Comparison of ENCODE assay signal across 8 cellular contexts in genomic region chr11:110297082-110297725, GRCh38. TPM values are rescaled to one million over a fixed set of nuclear protein-coding genes. Genes with fewer than 3 reads are reported as not detected.
A peak's percentile ranks its signal among the peaks of the same experiment; 100 is the strongest.
DNase-seq lines count a peak whose midpoint lies in the region; ATAC-seq and TF ChIP-seq lines count a peak whose summit lies in the region.

No MANE protein-coding gene starts in this region.

- no peak for ATAC-seq in activated CD8-positive, alpha-beta memory T cell treated with anti-CD3 and anti-CD28 coated beads, Interleukin-2, amount 10 ng/mL, durations not matched to agents 7 days and 5 days
- no peak for ATAC-seq in activated naive CD8-positive, alpha-beta T cell treated with anti-CD3 and anti-CD28 coated beads, Interleukin-2, amount 10 ng/mL, durations not matched to agents 7 days and 5 days (ENCODE audit: low read depth)

- peak overlapping the region; percentile 64 for H3K4me3 Mint-ChIP-seq in activated CD8-positive, alpha-beta memory T cell treated with anti-CD3 and anti-CD28 coated beads, Interleukin-2, amount 10 ng/mL, durations not matched to agents 7 days and 5 days
- peak overlapping the region; percentile 64 for H3K4me3 Mint-ChIP-seq in activated naive CD8-positive, alpha-beta T cell treated with anti-CD3 and anti-CD28 coated beads, Interleukin-2, amount 10 ng/mL, durations not matched to agents 7 days and 5 days

- H3K27ac ChIP-seq in testis: peak overlapping the region; percentile 67 to 98

- peaks cover 31% of the 10 kb centered on the region for H3K4me1 Mint-ChIP-seq in activated CD8-positive, alpha-beta memory T cell treated with anti-CD3 and anti-CD28 coated beads, Interleukin-2, amount 10 ng/mL, durations not matched to agents 7 days and 5 days
- H3K4me1 Mint-ChIP-seq in activated naive CD8-positive, alpha-beta T cell treated with anti-CD3 and anti-CD28 coated beads, Interleukin-2, amount 10 ng/mL, durations not matched to agents 7 days and 5 days: peaks cover 27% of the 10 kb centered on the region

- H3K9me3 Mint-ChIP-seq in activated CD8-positive, alpha-beta memory T cell treated with anti-CD3 and anti-CD28 coated beads, Interleukin-2, amount 10 ng/mL, durations not matched to agents 7 days and 5 days (ENCODE audit: low read depth): no peaks in the 10 kb centered on the region
- no peaks in the 10 kb centered on the region for H3K9me3 Mint-ChIP-seq in activated naive CD8-positive, alpha-beta T cell treated with anti-CD3 and anti-CD28 coated beads, Interleukin-2, amount 10 ng/mL, durations not matched to agents 7 days and 5 days

- no peaks in the 10 kb centered on the region for H3K27me3 ChIP-seq in testis

- H3K4me3 ChIP-seq in testis: peak overlapping the region; percentile 84 to 92

- WGBS in testis, 2 donors: 37 to 40% methylated on average over 10 of the region's 10 CpGs

- H3K27ac Mint-ChIP-seq in activated CD8-positive, alpha-beta memory T cell treated with anti-CD3 and anti-CD28 coated beads, Interleukin-2, amount 10 ng/mL, durations not matched to agents 7 days and 5 days: peak overlapping the region; percentile 68
- H3K27ac Mint-ChIP-seq in activated naive CD8-positive, alpha-beta T cell treated with anti-CD3 and anti-CD28 coated beads, Interleukin-2, amount 10 ng/mL, durations not matched to agents 7 days and 5 days: peak overlapping the region; percentile 51

- no peak for DNase-seq in activated CD8-positive, alpha-beta memory T cell treated with anti-CD3 and anti-CD28 coated beads, Interleukin-2, amount 10 ng/mL, durations not matched to agents 7 days and 5 days
- DNase-seq in activated CD8-positive, alpha-beta memory T cell treated with anti-CD3 and anti-CD28 coated beads, Interleukin-2, amount 50 U/mL, for 48 hours: no peak
- no peak for DNase-seq in activated naive CD8-positive, alpha-beta T cell treated with anti-CD3 and anti-CD28 coated beads, Interleukin-2, amount 10 ng/mL, durations not matched to agents 7 days and 5 days
- DNase-seq in inferior parietal cortex (ENCODE audit: extremely low spot score) (peak; percentile 65), testis (no peak), NCI-H345 treated with DMSO at 0.1 percent for 48 hours (lab: John Stamatoyannopoulos, UW; ENCODE audit: unreplicated experiment) (no peak), NCI-H774 (lab: John Stamatoyannopoulos, UW) (no peak)
- no peak for DNase-seq in activated CD4-positive, alpha-beta T cell treated with anti-CD3 and anti-CD28 coated beads, Interleukin-2, amount 50 U/mL, for 48 hours

- no peak for TF ChIP-seq POLR2A in testis (IDR thresholded peaks at IDR 0.05)

- no peaks in the 10 kb centered on the region for H3K9me3 ChIP-seq in testis

- H3K27me3 Mint-ChIP-seq in activated CD8-positive, alpha-beta memory T cell treated with anti-CD3 and anti-CD28 coated beads, Interleukin-2, amount 10 ng/mL, durations not matched to agents 7 days and 5 days: no peaks in the 10 kb centered on the region
- H3K27me3 Mint-ChIP-seq in activated naive CD8-positive, alpha-beta T cell treated with anti-CD3 and anti-CD28 coated beads, Interleukin-2, amount 10 ng/mL, durations not matched to agents 7 days and 5 days: no peaks in the 10 kb centered on the region

- intact Hi-C loops in testis (cut with DNase I; ENCODE audit: low total_unique reads): no loop called here

- peaks cover 30% of the 10 kb centered on the region for H3K4me1 ChIP-seq in testis

- POLR2A ChIA-PET in activated naive CD8-positive, alpha-beta T cell treated with anti-CD3 and anti-CD28 coated beads, Interleukin-2, amount 10 ng/mL, durations not matched to agents 7 days and 5 days (lab: Charles Lee): interaction anchor here (0.7 to 1.7 kb wide), 3 partner anchors 42 to 134 kb away, joined by 3 to 6 read pairs (median 3); no protein-coding TSS in a partner anchor

- no peak for TF ChIP-seq CTCF in testis (IDR thresholded peaks at IDR 0.05)

- peaks cover 6% of the 10 kb centered on the region for H3K36me3 Mint-ChIP-seq in activated CD8-positive, alpha-beta memory T cell treated with anti-CD3 and anti-CD28 coated beads, Interleukin-2, amount 10 ng/mL, durations not matched to agents 7 days and 5 days
- H3K36me3 Mint-ChIP-seq in activated naive CD8-positive, alpha-beta T cell treated with anti-CD3 and anti-CD28 coated beads, Interleukin-2, amount 10 ng/mL, durations not matched to agents 7 days and 5 days: no peaks in the 10 kb centered on the region

- no peaks in the 10 kb centered on the region for H3K36me3 ChIP-seq in testis (ENCODE audit: low read depth, missing control alignments)

- CTCF ChIA-PET in activated CD8-positive, alpha-beta memory T cell treated with anti-CD3 and anti-CD28 coated beads, Interleukin-2, amount 10 ng/mL, durations not matched to agents 7 days and 5 days (lab: Charles Lee): interaction anchor here (1.0 to 2.2 kb wide), 4 partner anchors 11 to 132 kb away, joined by 3 to 10 read pairs (median 7); partner anchors contain the start of gene FDX1

RNA-seq across cellular contexts. Expression of gene RDX, which starts 0.8 kb away (rescaled TPM):
- 10 to 100 TPM; 53.9 to 71.3 TPM for total RNA-seq in activated CD8-positive, alpha-beta memory T cell treated with anti-CD3 and anti-CD28 coated beads, Interleukin-2, amount 10 ng/mL, durations not matched to agents 7 days and 5 days
- total RNA-seq in activated naive CD8-positive, alpha-beta T cell treated with anti-CD3 and anti-CD28 coated beads, Interleukin-2, amount 10 ng/mL, durations not matched to agents 7 days and 5 days: 10 to 100 TPM; 30.4 to 38.1 TPM
- 100 to 1,000 TPM; 144 to 170 TPM for total RNA-seq in testis
- 39.8 TPM for polyA plus RNA-seq in testis (ENCODE audit: insufficient read depth, low read depth, low replicate concordance)
